ENCODE assay signal across 9 cellular contexts in genomic region chr10:86178401-86179142, GRCh38.
A peak's percentile ranks its signal among the peaks of the same experiment; 100 is the strongest.
DNase-seq lines count a peak whose midpoint lies in the region; ATAC-seq and TF ChIP-seq lines count a peak whose summit lies in the region.
"Had no signal": no experiment of that assay in that cellular context is flagged by ENCODE, and none has a peak within 500 bp of the region (broad histone marks: within the 10 kb centered on the region; RNA-seq: fewer than 3 reads in every experiment).

No MANE protein-coding gene starts in this region.

- no peak overlapping the region for H3K27ac Mint-ChIP-seq in activated naive CD4-positive, alpha-beta T cell treated with anti-CD3 and anti-CD28 coated beads for 36 hours
- H3K27ac Mint-ChIP-seq in activated T-helper 17 cell treated with anti-CD3 and anti-CD28 coated beads, Interleukin-2, amount 50 U/mL, for 72 hours = no peak overlapping the region
- H3K27ac Mint-ChIP-seq: T-helper 17 cell had no signal

- peak; percentile 36 for DNase-seq in AG08395 (ENCODE audit: low spot score)
- peak; percentile 53 for DNase-seq in GM13976 (ENCODE audit: low spot score)
- DNase-seq in Panc1 (ENCODE audit: low read depth, low spot score) = no peak
- DNase-seq in iPS-NIHi11 (ENCODE audit: low spot score) = peak; percentile 87
- DNase-seq in activated CD4-positive, CD25-positive, alpha-beta regulatory T cell (lab: John Stamatoyannopoulos, UW) = no peak
- no peak for DNase-seq in activated naive CD4-positive, alpha-beta T cell treated with anti-CD3 and anti-CD28 coated beads for 36 hours
- DNase-seq in effector CD4-positive, alpha-beta T cell = no peak
- DNase-seq: T-helper 17 cell had no signal

- in situ Hi-C loops in GM13976 (cut with MboI; ENCODE audit: low sequenced_read_pairs, unreplicated experiment) (no loop called here), Panc1 (cut with HindIII; ENCODE audit: low pct_unique_long_range_greater_than_20kb, low sequenced_read_pairs) (no loop called here)

- intact Hi-C loops in Panc1 (cut with micrococcal nuclease; ENCODE audit: unreplicated experiment) = loop anchor here (10.0 kb wide), 1 partner anchor 196 kb away; no protein-coding TSS in a partner anchor
- intact Hi-C loops in activated naive CD4-positive, alpha-beta T cell treated with anti-CD3 and anti-CD28 coated beads for 36 hours (cut with micrococcal nuclease) = no loop called here

- no peak overlapping the region for H3K4me3 Mint-ChIP-seq in activated naive CD4-positive, alpha-beta T cell treated with anti-CD3 and anti-CD28 coated beads for 36 hours
- H3K4me3 Mint-ChIP-seq in activated T-helper 17 cell treated with anti-CD3 and anti-CD28 coated beads, Interleukin-2, amount 50 U/mL, for 72 hours = no peak overlapping the region
- H3K4me3 Mint-ChIP-seq: T-helper 17 cell had no signal

- no peaks in the 10 kb centered on the region for H3K9me3 Mint-ChIP-seq in activated naive CD4-positive, alpha-beta T cell treated with anti-CD3 and anti-CD28 coated beads for 36 hours
- no peaks in the 10 kb centered on the region for H3K9me3 Mint-ChIP-seq in activated T-helper 17 cell treated with anti-CD3 and anti-CD28 coated beads, Interleukin-2, amount 50 U/mL, for 72 hours

- no peak overlapping the region for H3K4me3 ChIP-seq in Panc1 (ENCODE audit: low read depth in 2 of 2, low read length in 2 of 2)

- no peak overlapping the region for H3K27ac ChIP-seq in Panc1 (ENCODE audit: low read length)

- no peaks in the 10 kb centered on the region for H3K27me3 Mint-ChIP-seq in activated naive CD4-positive, alpha-beta T cell treated with anti-CD3 and anti-CD28 coated beads for 36 hours (ENCODE audit: low read depth)
- H3K27me3 Mint-ChIP-seq in activated T-helper 17 cell treated with anti-CD3 and anti-CD28 coated beads, Interleukin-2, amount 50 U/mL, for 72 hours = peaks cover 3% of the 10 kb centered on the region

- POLR2A ChIA-PET in Panc1 (lab: Charles Lee) = no interaction called here

- H3K36me3 ChIP-seq in Panc1 (ENCODE audit: control insufficient read depth, insufficient read depth, low read length) = no peaks in the 10 kb centered on the region

- CTCF ChIA-PET in Panc1 (lab: Charles Lee) = no interaction called here
- CTCF ChIA-PET in activated naive CD4-positive, alpha-beta T cell treated with anti-CD3 and anti-CD28 coated beads for 36 hours (lab: Charles Lee) = no interaction called here

- H3K36me3 Mint-ChIP-seq in activated naive CD4-positive, alpha-beta T cell treated with anti-CD3 and anti-CD28 coated beads for 36 hours (ENCODE audit: low read depth) = no peaks in the 10 kb centered on the region
- H3K36me3 Mint-ChIP-seq in activated T-helper 17 cell treated with anti-CD3 and anti-CD28 coated beads, Interleukin-2, amount 50 U/mL, for 72 hours (ENCODE audit: low read depth) = no peaks in the 10 kb centered on the region

- no TSS peak for BruUV-seq in Panc1 (replicated peaks; lab: Mats Ljungman, UMichigan)

- peak; percentile 90 for ATAC-seq in Panc1
- ATAC-seq in activated T-helper 17 cell treated with anti-CD3 and anti-CD28 coated beads, Interleukin-2, amount 50 U/mL, for 72 hours (replicated peaks) = no peak
- ATAC-seq: T-helper 17 cell had no signal

- no peaks in the 10 kb centered on the region for H3K9me3 ChIP-seq in Panc1 (ENCODE audit: control insufficient read depth, insufficient read depth, low read depth, low read length)

- TF ChIP-seq CTCF in GM13976 (IDR thresholded peaks at IDR 0.05; ENCODE audit: borderline replicate concordance, control extremely low read depth, extremely low read depth, insufficient read depth, missing control alignments) (no peak), Panc1 (IDR thresholded peaks at IDR 0.05) (peak; percentile 80)

- H3K27me3 ChIP-seq in Panc1 (ENCODE audit: control insufficient read depth, insufficient read depth, low read length) = peaks cover 7% of the 10 kb centered on the region; the same call in 1 of the 2 replicates

- H3K4me1 Mint-ChIP-seq in activated naive CD4-positive, alpha-beta T cell treated with anti-CD3 and anti-CD28 coated beads for 36 hours (ENCODE audit: low read depth) = no peaks in the 10 kb centered on the region
- no peaks in the 10 kb centered on the region for H3K4me1 Mint-ChIP-seq in activated T-helper 17 cell treated with anti-CD3 and anti-CD28 coated beads, Interleukin-2, amount 50 U/mL, for 72 hours
- H3K4me1 Mint-ChIP-seq: T-helper 17 cell had no signal

- H3K4me1 ChIP-seq in Panc1 (ENCODE audit: control insufficient read depth, insufficient read depth, low read length) = no peaks in the 10 kb centered on the region

Comparison
In these comparisons a context has a peak if more than half of its experiments do, and no peak if none do; other contexts are left out.
1. DNase-seq: peak in AG08395 (single experiment), GM13976 (single experiment) and iPS-NIHi11 (single experiment); none in Panc1 (single experiment), activated CD4-positive, CD25-positive, alpha-beta regulatory T cell (0 of 4), activated naive CD4-positive, alpha-beta T cell treated with anti-CD3 and anti-CD28 coated beads for 36 hours (single experiment) and effector CD4-positive, alpha-beta T cell (single experiment).